Comparison of ENCODE assay signal across 8 cellular contexts in genomic region chr4:88823058-88823919, GRCh38.
DNase-seq lines count a peak whose midpoint lies in the region; ATAC-seq, FAIRE-seq and TF ChIP-seq lines count a peak whose summit lies in the region.

No MANE protein-coding gene starts in this region.

- H3K4me3 ChIP-seq in ACC112 (ENCODE audit: low read depth, low read length) = peak overlapping the region; percentile 87
- peak overlapping the region; percentile 41 to 80 (median 65) for H3K4me3 ChIP-seq in dorsolateral prefrontal cortex
- H3K4me3 ChIP-seq in HepG2 (replicated peaks in 1 of 3; ENCODE audit: insufficient read depth in 1 of 3, low read depth in 2 of 3, low read length in 3 of 3) = peak overlapping the region; percentile 60 to 78 (median 76)

- TF ChIP-seq POLR2A in HepG2 (IDR thresholded peaks at IDR 0.05; ENCODE audit: insufficient read depth in 1 of 2, low read depth in 2 of 2, low read length in 2 of 2) = peak; percentile 34 to 95; a peak in 3 of 4 replicates

- peak overlapping the region; percentile 98 for H3K27ac Mint-ChIP-seq in activated CD4-positive, alpha-beta T cell treated with anti-CD3 and anti-CD28 coated beads, Interleukin-2, amount 10 ng/mL, durations not matched to agents 7 days and 5 days

- no peaks in the 10 kb centered on the region for H3K9me3 Mint-ChIP-seq in activated CD4-positive, alpha-beta T cell treated with anti-CD3 and anti-CD28 coated beads, Interleukin-2, amount 10 ng/mL, durations not matched to agents 7 days and 5 days

- DNase-seq in NCI-H2227 treated with DMSO at 0.1 percent for 48 hours (lab: John Stamatoyannopoulos, UW) (peak; percentile 67), dorsolateral prefrontal cortex (peak; percentile 51 to 86 (median 81)), HepG2 (ENCODE audit: low spot score) (peak; percentile 61)
- DNase-seq in activated CD4-positive, alpha-beta T cell treated with anti-CD3 and anti-CD28 coated beads, Interleukin-2, amount 10 ng/mL, durations not matched to agents 7 days and 5 days = peak; percentile 86
- DNase-seq in stimulated activated CD4-positive, alpha-beta T cell treated with anti-CD3 and anti-CD28 coated beads, Interleukin-4, amount 100 ng/mL, for 1 hour = peak; percentile 43

- H3K36me3 Mint-ChIP-seq in activated CD4-positive, alpha-beta T cell treated with anti-CD3 and anti-CD28 coated beads, Interleukin-2, amount 10 ng/mL, durations not matched to agents 7 days and 5 days (ENCODE audit: low read depth) = peaks cover 6% of the 10 kb centered on the region

- ATAC-seq in GM18858 (IDR thresholded peaks at IDR 0.05; ENCODE audit: unreplicated experiment) (peak; percentile 95), HG03095 (IDR thresholded peaks at IDR 0.05; ENCODE audit: unreplicated experiment) (peak; percentile 98), HepG2 (peak; percentile 97)

- WGBS in HepG2 (ENCODE audit: low lambda C conversion rate) = under 1% methylated on average over 16 of the region's 16 CpGs

- peak overlapping the region; percentile 89 for H3K4me2 ChIP-seq in HepG2 (ENCODE audit: low read depth, low read length)

- in situ Hi-C loops in HepG2 (cut with HindIII; ENCODE audit: extremely low pct_ligation_motif_present, low pct_unique_long_range_greater_than_20kb) = loop anchor here (25.0 kb wide), 1 partner anchor 286 kb away; no protein-coding TSS in a partner anchor

- no peak for TF ChIP-seq RAD21 in HepG2 (CRISPR knock-in tag; IDR thresholded peaks at IDR 0.05)

- H4K20me1 ChIP-seq in HepG2 (ENCODE audit: insufficient read depth, low read length) = peaks cover 26% of the 10 kb centered on the region

- H3K27me3 ChIP-seq in ACC112 (ENCODE audit: insufficient read depth, low read length) (no peaks in the 10 kb centered on the region), dorsolateral prefrontal cortex (no peaks in the 10 kb centered on the region), HepG2 (ENCODE audit: control insufficient read depth in 1 of 2, insufficient read depth in 2 of 2, low read length in 2 of 2) (no peaks in the 10 kb centered on the region; a peak in 1 of 5 replicates)

- peaks cover 42% of the 10 kb centered on the region for H3K4me1 Mint-ChIP-seq in activated CD4-positive, alpha-beta T cell treated with anti-CD3 and anti-CD28 coated beads, Interleukin-2, amount 10 ng/mL, durations not matched to agents 7 days and 5 days

- H3K36me3 ChIP-seq in ACC112 (ENCODE audit: insufficient read depth, low read length) = no peaks in the 10 kb centered on the region
- no peaks in the 10 kb centered on the region for H3K36me3 ChIP-seq in HepG2 (replicated peaks in 1 of 2; ENCODE audit: control insufficient read depth in 1 of 2, insufficient read depth in 2 of 2, low read length in 2 of 2)

- peak overlapping the region; percentile 65 for H3K9ac ChIP-seq in HepG2 (ENCODE audit: insufficient read depth, low read depth, low read length)

- peak; percentile 80 for FAIRE-seq in HepG2 (lab: Jason Lieb, UNC)

- no peaks in the 10 kb centered on the region for H3K27me3 Mint-ChIP-seq in activated CD4-positive, alpha-beta T cell treated with anti-CD3 and anti-CD28 coated beads, Interleukin-2, amount 10 ng/mL, durations not matched to agents 7 days and 5 days

- no TSS peak for BruUV-seq in HepG2 (replicated peaks; lab: Mats Ljungman, UMichigan)

- peak overlapping the region; percentile 93 for H3K4me3 Mint-ChIP-seq in activated CD4-positive, alpha-beta T cell treated with anti-CD3 and anti-CD28 coated beads, Interleukin-2, amount 10 ng/mL, durations not matched to agents 7 days and 5 days

- intact Hi-C loops in dorsolateral prefrontal cortex (cut with DNase I) = loop anchor here (5.0 kb wide), 3 partner anchors 36 to 289 kb away; partner anchors contain the start of gene TIGD2 (in 2 of the 2)
- intact Hi-C loops in HepG2 (cut with micrococcal nuclease; ENCODE audit: unreplicated experiment) = loop anchor here (1.0 kb wide), 1 partner anchor 201 kb away; no protein-coding TSS in a partner anchor

- H3K27ac ChIP-seq in ACC112 (ENCODE audit: low read depth, low read length) (peak overlapping the region; percentile 99), dorsolateral prefrontal cortex (peak overlapping the region in 58 of 59 donors; percentile 48 to 95 (median 88)), HepG2 (ENCODE audit: extremely low read length, insufficient read depth, low read length) (peak overlapping the region; percentile 64)

- H3K4me1 ChIP-seq in ACC112 (ENCODE audit: control insufficient read depth, insufficient read depth, low read length, unreplicated experiment) (peaks cover 33% of the 10 kb centered on the region), HepG2 (ENCODE audit: insufficient read depth, low read length) (peaks cover 57% of the 10 kb centered on the region)

- H3K9me3 ChIP-seq in HepG2 (ENCODE audit: low read length) = no peaks in the 10 kb centered on the region

- H2AFZ ChIP-seq in ACC112 (ENCODE audit: low read length, unreplicated experiment) (peak overlapping the region; percentile 32), HepG2 (ENCODE audit: low read length) (peak overlapping the region; percentile 39)

- TF ChIP-seq CTCF in dorsolateral prefrontal cortex (IDR thresholded peaks at IDR 0.05 in 54 of 56, conservative IDR thresholded peaks at IDR 0.05 in 2 of 56; ENCODE audit: low read depth in 1 of 56, partially characterized antibody in 56 of 56) (peak in 2 of 56 donors; percentile 12 to 19), HepG2 (CRISPR knock-in tag; IDR thresholded peaks at IDR 0.05) (no peak)

- POLR2A ChIA-PET in activated CD4-positive, alpha-beta T cell treated with anti-CD3 and anti-CD28 coated beads, Interleukin-2, amount 10 ng/mL, durations not matched to agents 7 days and 5 days (lab: Charles Lee) = no interaction called here
- POLR2A ChIA-PET in HepG2 (lab: Yijun Ruan, JAX) = interaction anchor here (0.5 to 1.2 kb wide), 4 partner anchors 13 to 299 kb away, joined by 3 to 4 read pairs (median 4); partner anchors contain the start of gene NAP1L5

- CTCF ChIA-PET in activated CD4-positive, alpha-beta T cell treated with anti-CD3 and anti-CD28 coated beads, Interleukin-2, amount 10 ng/mL, durations not matched to agents 7 days and 5 days (lab: Charles Lee) = interaction anchor here (0.7 to 1.3 kb wide), 2 partner anchors 14 to 200 kb away, joined by 3 to 4 read pairs; no protein-coding TSS in a partner anchor
- CTCF ChIA-PET in HepG2 (lab: Yijun Ruan, JAX; ENCODE audit: low intra/inter-chr PET ratio, low total read pairs) = no interaction called here

- peak in 1 of 2 experiments; percentile 64; a peak in 1 of 4 replicates for TF ChIP-seq EP300 in HepG2 (IDR thresholded peaks at IDR 0.05; ENCODE audit: low read depth in 2 of 2, low read length in 2 of 2)
- no peak for TF ChIP-seq EP300 in HepG2 (CRISPR knock-in tag; IDR thresholded peaks at IDR 0.05; ENCODE audit: borderline replicate concordance)

- peaks cover 34% of the 10 kb centered on the region for H3K79me2 ChIP-seq in ACC112 (ENCODE audit: control insufficient read depth, insufficient read depth, low read length, unreplicated experiment)
- H3K79me2 ChIP-seq in HepG2 (ENCODE audit: insufficient read depth, low read length) = peaks cover 48% of the 10 kb centered on the region

TF ChIP-seq in HepG2, 621 proteins besides CTCF, POLR2A, EP300 and RAD21 (continues in another document):
- TF ChIP-seq ZNF512B (CRISPR knock-in tag; IDR thresholded peaks at IDR 0.05; ENCODE audit: borderline replicate concordance) = no peak
- no peak for TF ChIP-seq PHB2 (IDR thresholded peaks at IDR 0.05; ENCODE audit: partially characterized antibody)
- peak; percentile 71 for TF ChIP-seq ARNTL (CRISPR knock-in tag; IDR thresholded peaks at IDR 0.05)

Comparison
In these comparisons a context has a peak if more than half of its experiments do, and no peak if none do; other contexts are left out.
1. Peak in every context shown above with its lines: DNase-seq, ATAC-seq, H3K4me3 ChIP-seq and H3K27ac ChIP-seq.